34 cellular contexts compared by ENCODE assay signal in genomic region chr9:130942679-130943078, GRCh38. TPM values are rescaled to one million over a fixed set of nuclear protein-coding genes. Genes with fewer than 3 reads are reported as not detected.
"Had no signal": no experiment of that assay in that cellular context is flagged by ENCODE, and none has a peak within 500 bp of the region (broad histone marks: within the 10 kb centered on the region; RNA-seq: fewer than 3 reads in every experiment).

No MANE protein-coding gene starts in this region.

- H3K27ac ChIP-seq: left ventricle myocardium inferior, neural progenitor cell, neutrophil, ovary, right atrium auricular region, sigmoid colon, spleen, stomach, testis, thyroid gland, transverse colon, upper lobe of left lung, vagina had no signal

- ATAC-seq: natural killer cell; stimulated activated effector memory CD8-positive, alpha-beta T cell treated with anti-CD3 and anti-CD28 coated beads, Interleukin-12 subunit alpha, Interleukin-12 subunit beta, amount 100 ng/mL, for 72 hours had no signal

- H3K27ac Mint-ChIP-seq: immature natural killer cell; mesothelial cell of epicardium; naive B cell; natural killer cell; nephron progenitor cell; neural progenitor cell; progenitor cell of endocrine pancreas; stimulated activated effector memory CD8-positive, alpha-beta T cell treated with anti-CD3 and anti-CD28 coated beads, Interleukin-12 subunit alpha, Interleukin-12 subunit beta, amount 100 ng/mL, for 72 hours had no signal

- H3K4me3 Mint-ChIP-seq: immature natural killer cell; mesothelial cell of epicardium; naive B cell; natural killer cell; nephron progenitor cell; neural progenitor cell; stimulated activated effector memory CD8-positive, alpha-beta T cell treated with anti-CD3 and anti-CD28 coated beads, Interleukin-12 subunit alpha, Interleukin-12 subunit beta, amount 100 ng/mL, for 72 hours had no signal

- H3K4me2 ChIP-seq: neural progenitor cell had no signal

- H3K4me3 ChIP-seq: left ventricle myocardium inferior, lung, neural progenitor cell, ovary, right atrium auricular region, sigmoid colon, spleen, stomach, testis, thyroid gland, transverse colon, upper lobe of left lung, vagina had no signal

- H3K27me3 ChIP-seq: testis had no signal

- H3K9me3 ChIP-seq: left ventricle myocardium inferior, neutrophil, ovary, right atrium auricular region, sigmoid colon, spleen, stomach, testis, thyroid gland, transverse colon, upper lobe of left lung, vagina had no signal

- H3K9ac ChIP-seq: neural progenitor cell had no signal

- H2AFZ ChIP-seq: neural progenitor cell had no signal

- H3K36me3 Mint-ChIP-seq: immature natural killer cell; mesothelial cell of epicardium; naive B cell; natural killer cell; neural progenitor cell; stimulated activated effector memory CD8-positive, alpha-beta T cell treated with anti-CD3 and anti-CD28 coated beads, Interleukin-12 subunit alpha, Interleukin-12 subunit beta, amount 100 ng/mL, for 72 hours had no signal

- DNase-seq: hypothalamus; immature natural killer cell; left ventricle myocardium inferior; mesendoderm; naive B cell; natural killer cell; nephron progenitor cell; occipital lobe; ovary; sigmoid colon; small intestine; spleen; stimulated activated CD4-positive, alpha-beta T cell treated with anti-CD3 and anti-CD28 coated beads, Interleukin-4, amount 100 ng/mL, for 24 hours; stimulated activated naive CD4-positive, alpha-beta T cell treated with Interleukin-2 at 50 U/mL for 16 hours; stomach; testis; thyroid gland; transverse colon; upper lobe of left lung had no signal

- H3K9me3 Mint-ChIP-seq: mesothelial cell of epicardium; naive B cell; natural killer cell; nephron progenitor cell; neural progenitor cell; stimulated activated effector memory CD8-positive, alpha-beta T cell treated with anti-CD3 and anti-CD28 coated beads, Interleukin-12 subunit alpha, Interleukin-12 subunit beta, amount 100 ng/mL, for 72 hours had no signal

- H3K4me1 Mint-ChIP-seq: nephron progenitor cell had no signal

- H3K36me3 ChIP-seq: left ventricle myocardium inferior, neural progenitor cell, neutrophil, ovary, right atrium auricular region, sigmoid colon, spleen, stomach, thyroid gland, transverse colon, upper lobe of left lung, vagina had no signal

- FAIRE-seq: islet of Langerhans, small intestine had no signal

RNA-seq across cellular contexts. Expression of gene FIBCD1, which starts 3.6 kb away (rescaled TPM):
- total RNA-seq: mononuclear cell, natural killer cell, progenitor cell of endocrine pancreas, pulmonary artery endothelial cell, vagina had no signal
- polyA plus RNA-seq: immature natural killer cell had no signal

RNA-seq across cellular contexts. Expression of gene QRFP, which starts 46.1 kb away (rescaled TPM):
- total RNA-seq: kidney epithelial cell, left ventricle myocardium inferior, lower leg skin, lung, mesothelial cell of epicardium, mononuclear cell, natural killer cell, occipital lobe, ovary, progenitor cell of endocrine pancreas, pulmonary artery endothelial cell, renal cortical epithelial cell, right atrium auricular region, sigmoid colon, spleen, stomach, thyroid gland, transverse colon, upper lobe of left lung, urinary bladder, vagina had no signal
- polyA plus RNA-seq: immature natural killer cell, ovary, stomach had no signal
